24 cellular contexts compared by ENCODE assay signal in genomic region chr14:42163136-42163535, GRCh38.
DNase-seq lines count a peak whose midpoint lies in the region; ATAC-seq and TF ChIP-seq lines count a peak whose summit lies in the region.
"Had no signal": no experiment of that assay in that cellular context is flagged by ENCODE, and none has a peak within 500 bp of the region (broad histone marks: within the 10 kb centered on the region; RNA-seq: fewer than 3 reads in every experiment).

No MANE protein-coding gene starts in this region.

- ATAC-seq in HG03135 (IDR thresholded peaks at IDR 0.05; ENCODE audit: unreplicated experiment): no peak
- no peak for ATAC-seq in HG03439 (IDR thresholded peaks at IDR 0.05; ENCODE audit: unreplicated experiment)
- no peak for ATAC-seq in GM19328 (IDR thresholded peaks at IDR 0.05; ENCODE audit: unreplicated experiment)
- ATAC-seq: activated CD8-positive, alpha-beta memory T cell treated with anti-CD3 and anti-CD28 coated beads, Interleukin-2, amount 10 ng/mL, durations not matched to agents 7 days and 5 days; GM23338; left lung; naive thymus-derived CD4-positive, alpha-beta T cell; psoas muscle; WTC11 had no signal

- DNase-seq in DMS 273 treated with DMSO at 0.1 percent for 48 hours (lab: John Stamatoyannopoulos, UW): peak; percentile 63
- DNase-seq in NCI-H1105 (lab: John Stamatoyannopoulos, UW): peak; percentile 78
- DNase-seq in NCI-H2171 treated with DMSO at 0.1 percent for 48 hours (lab: John Stamatoyannopoulos, UW): peak; percentile 96
- DNase-seq in RPMI7951 (ENCODE audit: low read depth): peak; percentile 2
- DNase-seq in GM13977 (ENCODE audit: low spot score): no peak
- DNase-seq: activated CD8-positive, alpha-beta memory T cell treated with anti-CD3 and anti-CD28 coated beads, Interleukin-2, amount 10 ng/mL, durations not matched to agents 7 days and 5 days; activated naive CD4-positive, alpha-beta T cell; activated T-cell treated with anti-CD3 and anti-CD28 coated beads, Interleukin-2, amount 50 U/mL, for 48 hours; C1 segment of cervical spinal cord; esophagus squamous epithelium; foreskin melanocyte; hypothalamus; left lung; naive thymus-derived CD4-positive, alpha-beta T cell; NCI-H1048; Peyer's patch; psoas muscle; SIG-M5; uterus had no signal

- in situ Hi-C loops in GM13977 (cut with MboI; ENCODE audit: low pct_unique_long_range_greater_than_20kb, low sequenced_read_pairs, unreplicated experiment): no loop called here

- TF ChIP-seq CTCF in GM13977 (IDR thresholded peaks at IDR 0.05; ENCODE audit: extremely low read depth, insufficient read depth, missing control alignments): no peak
